14 cellular contexts compared by ENCODE assay signal in genomic region chr3:155185623-155186022, GRCh38.
DNase-seq lines count a peak whose midpoint lies in the region; ATAC-seq, FAIRE-seq and TF ChIP-seq lines count a peak whose summit lies in the region.
"Had no signal": no experiment of that assay in that cellular context is flagged by ENCODE, and none has a peak within 500 bp of the region (broad histone marks: within the 10 kb centered on the region; RNA-seq: fewer than 3 reads in every experiment).

No MANE protein-coding gene starts in this region.

- peak overlapping the region; percentile 55 for H3K9ac ChIP-seq in adipocyte (ENCODE audit: low read length)

- no peak for TF ChIP-seq CTCF in foreskin fibroblast (IDR thresholded peaks at IDR 0.05; ENCODE audit: low read depth, low read length)

- H3K27me3 ChIP-seq in adipocyte (replicated peaks; ENCODE audit: control insufficient read depth, insufficient read depth, low read length), result no peaks in the 10 kb centered on the region

- H3K4me3 ChIP-seq in adipocyte (ENCODE audit: low read length), result no peak overlapping the region
- H3K4me3 ChIP-seq in foreskin fibroblast (ENCODE audit: low read depth in 1 of 2, low read length in 2 of 2), result no peak overlapping the region

- no peak for ATAC-seq in GM21723 (IDR thresholded peaks at IDR 0.05; ENCODE audit: unreplicated experiment)
- ATAC-seq: activated CD4-positive, alpha-beta T cell treated with anti-CD3 and anti-CD28 coated beads for 36 hours; activated T-helper 17 cell treated with anti-CD3 and anti-CD28 coated beads, Interleukin-2, amount 50 U/mL, for 72 hours had no signal

- H3K36me3 ChIP-seq in adipocyte (ENCODE audit: control insufficient read depth, insufficient read depth, low read length, severe bottlenecking), result peaks cover 40% of the 10 kb centered on the region

- H3K9me3 ChIP-seq in adipocyte (ENCODE audit: control insufficient read depth, low read length), result no peaks in the 10 kb centered on the region

- DNase-seq in HCEC 1CT (peak; percentile 90), adipocyte (ENCODE audit: low read depth) (peak; percentile 77), foreskin fibroblast (peak; percentile 52 to 79), urothelium cell line (ENCODE audit: low spot score) (peak; percentile 1), NCI-H2196 (lab: John Stamatoyannopoulos, UW; ENCODE audit: unreplicated experiment) (no peak)
- DNase-seq in activated naive CD4-positive, alpha-beta T cell treated with Interleukin-2 at 50 U/mL for 16 hours, result no peak
- DNase-seq: activated CD4-positive, alpha-beta T cell treated with anti-CD3 and anti-CD28 coated beads for 36 hours; erythroblast; naive B cell; NCI-H2029 treated with DMSO at 0.1 percent for 48 hours had no signal

- H3K4me1 ChIP-seq in adipocyte (ENCODE audit: control insufficient read depth, insufficient read depth, low read length), result peaks cover 53% of the 10 kb centered on the region

- no peak for FAIRE-seq in urothelium cell line (lab: Jason Lieb, UNC)
- FAIRE-seq: GM12891, keratinocyte had no signal

Comparison
In these comparisons a context has a peak if more than half of its experiments do, and no peak if none do; other contexts are left out.
1. DNase-seq: peak in HCEC 1CT (single experiment), adipocyte (single experiment), foreskin fibroblast (2 of 2) and urothelium cell line (single experiment); none in activated naive CD4-positive, alpha-beta T cell treated with Interleukin-2 at 50 U/mL for 16 hours (single experiment) and NCI-H2196 (single experiment).